ENCODE assay signal across 30 cellular contexts in genomic region chr9:124947727-124948391, GRCh38.
"Had no signal": no experiment of that assay in that cellular context is flagged by ENCODE, and none has a peak within 500 bp of the region (broad histone marks: within the 10 kb centered on the region; RNA-seq: fewer than 3 reads in every experiment).

No MANE protein-coding gene starts in this region.

- H3K27me3 ChIP-seq: foreskin keratinocyte, heart left ventricle, left lung, neutrophil, sigmoid colon, vagina had no signal

- H3K4me3 Mint-ChIP-seq: activated B cell treated with CpG ODN at 0.5 μM for 24 hours; activated CD8-positive, alpha-beta T cell treated with anti-CD3 and anti-CD28 coated beads for 36 hours; activated T-cell treated with anti-CD3 and anti-CD28 coated beads, Interleukin-2, amount 50 U/mL, for 4 hours; activated T-helper 17 cell treated with anti-CD3 and anti-CD28 coated beads, Interleukin-2, amount 50 U/mL, for 72 hours; dendritic cell treated with granulocyte-macrophage colony-stimulating factor and Interleukin-4, amounts not matched to agents 40 ng/mL and 50 ng/mL, for 4 days; endodermal cell; natural killer cell; stimulated activated effector memory CD8-positive, alpha-beta T cell treated with anti-CD3 and anti-CD28 coated beads, Interleukin-12 subunit alpha, Interleukin-12 subunit beta, amount 100 ng/mL, for 72 hours; stimulated activated naive CD8-positive, alpha-beta T cell treated with anti-CD3 and anti-CD28 coated beads, Interleukin-15, Interleukin-2, amounts not matched to agents 100 ng/mL and 50 ng/mL, for 24 hours; T-helper 1 cell treated with Interleukin-12 subunit alpha and Interleukin-12 subunit beta and Interleukin-4 antibody, amounts not matched to agents 30 μg/mL and 1 μg/mL, for 36 hours; type B pancreatic cell had no signal

- H3K9me3 ChIP-seq: heart left ventricle, left lung, neutrophil, sigmoid colon, vagina had no signal

- FAIRE-seq: small intestine had no signal

- H3K27ac Mint-ChIP-seq: activated B cell treated with CpG ODN at 0.5 μM for 24 hours; activated CD8-positive, alpha-beta T cell treated with anti-CD3 and anti-CD28 coated beads for 36 hours; activated T-helper 17 cell treated with anti-CD3 and anti-CD28 coated beads, Interleukin-2, amount 50 U/mL, for 72 hours; dendritic cell treated with granulocyte-macrophage colony-stimulating factor and Interleukin-4, amounts not matched to agents 40 ng/mL and 50 ng/mL, for 4 days; endodermal cell; natural killer cell; stimulated activated effector memory CD8-positive, alpha-beta T cell treated with anti-CD3 and anti-CD28 coated beads, Interleukin-12 subunit alpha, Interleukin-12 subunit beta, amount 100 ng/mL, for 72 hours; stimulated activated naive CD8-positive, alpha-beta T cell treated with anti-CD3 and anti-CD28 coated beads, Interleukin-15, Interleukin-2, amounts not matched to agents 100 ng/mL and 50 ng/mL, for 24 hours; T-helper 1 cell treated with Interleukin-12 subunit alpha and Interleukin-12 subunit beta and Interleukin-4 antibody, amounts not matched to agents 30 μg/mL and 1 μg/mL, for 36 hours; type B pancreatic cell had no signal

- H3K36me3 ChIP-seq: neutrophil, sigmoid colon, vagina had no signal

- H3K36me3 Mint-ChIP-seq: natural killer cell; stimulated activated effector memory CD8-positive, alpha-beta T cell treated with anti-CD3 and anti-CD28 coated beads, Interleukin-12 subunit alpha, Interleukin-12 subunit beta, amount 100 ng/mL, for 72 hours had no signal

- H3K4me3 ChIP-seq: heart left ventricle, left lung, lung, sigmoid colon, vagina had no signal

- H3K4me1 ChIP-seq: foreskin keratinocyte, heart left ventricle, left lung, sigmoid colon, vagina had no signal

- ATAC-seq: activated CD8-positive, alpha-beta T cell treated with anti-CD3 and anti-CD28 coated beads for 36 hours; activated T-cell treated with anti-CD3 and anti-CD28 coated beads, Interleukin-2, amount 50 U/mL, for 4 hours; activated T-helper 17 cell treated with anti-CD3 and anti-CD28 coated beads, Interleukin-2, amount 50 U/mL, for 72 hours; esophagus mucosa; foreskin keratinocyte; heart left ventricle; left lung; natural killer cell; stimulated activated effector memory CD8-positive, alpha-beta T cell treated with anti-CD3 and anti-CD28 coated beads, Interleukin-12 subunit alpha, Interleukin-12 subunit beta, amount 100 ng/mL, for 72 hours had no signal

- H3K27ac ChIP-seq: foreskin keratinocyte, heart left ventricle, left lung, neutrophil, sigmoid colon, vagina had no signal

- H3K4me1 Mint-ChIP-seq: activated T-helper 17 cell treated with anti-CD3 and anti-CD28 coated beads, Interleukin-2, amount 50 U/mL, for 72 hours had no signal

- H3K27me3 Mint-ChIP-seq: activated B cell treated with CpG ODN at 0.5 μM for 24 hours; activated CD8-positive, alpha-beta T cell treated with anti-CD3 and anti-CD28 coated beads for 36 hours; activated T-helper 17 cell treated with anti-CD3 and anti-CD28 coated beads, Interleukin-2, amount 50 U/mL, for 72 hours; dendritic cell treated with granulocyte-macrophage colony-stimulating factor and Interleukin-4, amounts not matched to agents 40 ng/mL and 50 ng/mL, for 4 days; stimulated activated naive CD8-positive, alpha-beta T cell treated with anti-CD3 and anti-CD28 coated beads, Interleukin-15, Interleukin-2, amounts not matched to agents 100 ng/mL and 50 ng/mL, for 24 hours; type B pancreatic cell had no signal

- DNase-seq: activated B cell treated with CpG ODN at 0.5 μM for 24 hours; activated CD4-positive, alpha-beta T cell treated with anti-CD3 and anti-CD28 coated beads, Interleukin-2, amount 50 U/mL, for 1 hour; activated CD8-positive, alpha-beta T cell treated with anti-CD3 and anti-CD28 coated beads for 36 hours; activated gamma-delta T cell treated with Interleukin-2 at 50 U/mL for 16 hours; activated naive CD4-positive, alpha-beta T cell treated with anti-CD3 and anti-CD28 coated beads, Interleukin-2, amount 50 U/mL, for 16 hours; activated T-cell treated with anti-CD3 and anti-CD28 coated beads, Interleukin-2, amount 50 U/mL, for 4 hours; amygdala; caudate nucleus; endodermal cell; foreskin keratinocyte; heart left ventricle; kidney glomerular epithelial cell; left lung; mesendoderm; natural killer cell; sigmoid colon; small intestine; stimulated activated CD4-positive, alpha-beta T cell treated with anti-CD3 and anti-CD28 coated beads, Interleukin-4, amount 100 ng/mL, for 24 hours; substantia nigra; T1000 had no signal
